9 cellular contexts compared by ENCODE assay signal in the genomic region with DNA sequence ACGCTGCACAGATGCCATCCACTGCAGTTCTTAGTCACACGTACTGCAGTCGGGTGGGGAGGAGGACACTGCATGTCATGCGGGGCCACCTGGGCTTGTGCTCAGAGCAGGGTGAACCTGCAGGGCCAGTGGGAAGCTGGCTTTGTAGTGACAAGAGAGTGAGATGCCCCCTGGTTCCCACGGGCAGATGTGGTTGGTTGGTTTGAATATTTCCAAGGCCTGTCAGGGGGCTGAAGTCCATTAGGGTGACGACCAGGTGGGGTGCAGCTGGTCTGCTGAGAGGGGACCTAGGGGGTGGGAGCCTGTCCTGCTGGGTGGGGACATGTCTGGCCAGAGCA. TPM values are rescaled to one million over a fixed set of nuclear protein-coding genes. Genes with fewer than 3 reads are reported as not detected.
DNase-seq lines count a peak whose midpoint lies in the region; ATAC-seq, FAIRE-seq and TF ChIP-seq lines count a peak whose summit lies in the region.
"Had no signal": no experiment of that assay in that cellular context is flagged by ENCODE, and none has a peak within 500 bp of the region (broad histone marks: within the 10 kb centered on the region; RNA-seq: fewer than 3 reads in every experiment).

No MANE protein-coding gene starts in this region.

- CTCF ChIA-PET in A549 (lab: Yijun Ruan, JAX) (interaction anchor here (0.6 to 11.2 kb wide), 16 partner anchors 12 to 152 kb away, joined by 3 to 158 read pairs (median 4); a partner anchor contains a TSS), HEK293 (lab: Yijun Ruan, JAX) (interaction anchor here (0.6 to 2.4 kb wide), 5 partner anchors 9 to 1140 kb away, joined by 3 to 14 read pairs (median 3); a partner anchor contains a TSS), K562 (lab: Yijun Ruan, JAX; ENCODE audit: low intra/inter-chr PET ratio) (interaction anchor here (0.6 kb wide), 1 partner anchor 90 kb away, joined by 4 read pairs; no protein-coding TSS in a partner anchor)

- BruUV-seq in K562 (replicated peaks; lab: Mats Ljungman, UMichigan): no TSS peak

- POLR2A ChIA-PET in A549 (lab: Yijun Ruan, JAX) (interaction anchor here (1.8 to 4.1 kb wide), 4 partner anchors 11 to 23 kb away, joined by 10 to 64 read pairs (median 28); a partner anchor contains a TSS), HEK293 (lab: Yijun Ruan, JAX) (interaction anchor here (1.7 to 2.3 kb wide), 3 partner anchors 10 to 20 kb away, joined by 5 to 38 read pairs (median 16); a partner anchor contains a TSS), K562 (lab: Yijun Ruan, JAX) (interaction anchor here (0.6 to 2.6 kb wide), 10 partner anchors 9 to 724 kb away, joined by 3 to 32 read pairs (median 6); a partner anchor contains a TSS)

- peak overlapping the region; percentile 76 for H2AFZ ChIP-seq in K562 (ENCODE audit: low read depth, low read length)

- peak overlapping the region; percentile 95 to 97 for H3K27ac ChIP-seq in A549
- H3K27ac ChIP-seq in HEK293 (ENCODE audit: extremely low read depth, low read depth, low read length): peak overlapping the region; percentile 88; the same call in 1 of the 2 replicates
- peak overlapping the region; percentile 86; the same call in 1 of the 3 replicates for H3K27ac ChIP-seq in K562 (ENCODE audit: extremely low read depth, low read depth, low read length)
- peak overlapping the region; percentile 88 to 89 for H3K27ac ChIP-seq in mucosa of rectum (ENCODE audit: low read depth in 2 of 2, low read length in 2 of 2)
- no peak overlapping the region for H3K27ac ChIP-seq in vagina

- TF ChIP-seq POLR2A in A549 (IDR thresholded peaks at IDR 0.05; ENCODE audit: low read length) (no peak), K562 (conservative IDR thresholded peaks at IDR 0.05) (no peak), vagina (IDR thresholded peaks at IDR 0.05) (no peak)

- H3K4me3 ChIP-seq in A549 (peak overlapping the region; percentile 76), HEK293 (ENCODE audit: low read depth, low read length) (no peak overlapping the region), K562 (peak overlapping the region; percentile 53; the same call in 1 of the 2 replicates), mucosa of rectum (ENCODE audit: low read length in 2 of 2) (peak overlapping the region in 1 of 2 donors; percentile 82), vagina (peak overlapping the region in 1 of 2 donors; percentile 76)

- H3K9me1 ChIP-seq in K562 (ENCODE audit: control insufficient read depth, insufficient read depth, low read length): no peaks in the 10 kb centered on the region

- no peak for TF ChIP-seq CTCF in A549 (IDR thresholded peaks at IDR 0.05)
- TF ChIP-seq CTCF in HEK293 (tag by site-specific recombination; IDR thresholded peaks at IDR 0.05): no peak
- TF ChIP-seq CTCF in K562 (IDR thresholded peaks at IDR 0.05 in 2 of 3, conservative IDR thresholded peaks at IDR 0.05 in 1 of 3; ENCODE audit: insufficient read depth in 2 of 3, low read depth in 1 of 3, low read length in 3 of 3): no peak
- no peak for TF ChIP-seq CTCF in vagina (IDR thresholded peaks at IDR 0.05)

- no peak for ATAC-seq in A549
- no peak for ATAC-seq in K562
- ATAC-seq in GM18498 (IDR thresholded peaks at IDR 0.05; ENCODE audit: unreplicated experiment): no peak

- H4K20me1 ChIP-seq in K562 (replicated peaks; ENCODE audit: control insufficient read depth, insufficient read depth, low read length): peaks cover 4% of the 10 kb centered on the region; the same call in 1 of the 2 replicates

- H3K9me3 ChIP-seq in A549 (no peaks in the 10 kb centered on the region), HEK293 (ENCODE audit: control insufficient read depth, insufficient read depth, low read depth, low read length) (no peaks in the 10 kb centered on the region), K562 (replicated peaks; ENCODE audit: control insufficient read depth, insufficient read depth, low read depth, low read length) (no peaks in the 10 kb centered on the region), mucosa of rectum (ENCODE audit: control insufficient read depth in 2 of 2, low read length in 2 of 2) (no peaks in the 10 kb centered on the region), vagina (no peaks in the 10 kb centered on the region)

- no peaks in the 10 kb centered on the region for H3K36me3 ChIP-seq in HEK293 (ENCODE audit: control insufficient read depth in 2 of 2, insufficient read depth in 1 of 2, low read length in 2 of 2)
- H3K36me3 ChIP-seq in K562 (ENCODE audit: control insufficient read depth, insufficient read depth, low read length): no peaks in the 10 kb centered on the region
- no peaks in the 10 kb centered on the region for H3K36me3 ChIP-seq in mucosa of rectum (ENCODE audit: control insufficient read depth in 2 of 2, insufficient read depth in 2 of 2, low read length in 2 of 2)
- H3K36me3 ChIP-seq in vagina: no peaks in the 10 kb centered on the region

- H3K9ac ChIP-seq in K562 (ENCODE audit: insufficient read depth in 1 of 2, low read depth in 2 of 2, low read length in 2 of 2) (peak overlapping the region; percentile 78 to 92; a peak in 3 of 4 replicates), mucosa of rectum (ENCODE audit: low read depth in 1 of 2, low read length in 2 of 2) (peak overlapping the region in 1 of 2 donors; percentile 87)

- H3K4me1 ChIP-seq in A549: peaks cover 7% of the 10 kb centered on the region
- no peaks in the 10 kb centered on the region for H3K4me1 ChIP-seq in HEK293 (ENCODE audit: control insufficient read depth, insufficient read depth, low read length)
- H3K4me1 ChIP-seq in K562 (replicated peaks in 1 of 2; ENCODE audit: control insufficient read depth in 2 of 2, insufficient read depth in 2 of 2, low read length in 2 of 2): peaks cover 0 to 54% of the 10 kb centered on the region in 2 experiments; a peak in 2 of 5 replicates
- H3K4me1 ChIP-seq in mucosa of rectum (ENCODE audit: control insufficient read depth in 2 of 2, insufficient read depth in 2 of 2, low read length in 2 of 2): peaks cover 20 to 21% of the 10 kb centered on the region in 2 donors
- H3K4me1 ChIP-seq in vagina: peaks cover 28% of the 10 kb centered on the region

- no peak for DNase-seq in A549 (ENCODE audit: low read depth in 1 of 2, low spot score in 1 of 2)
- no peak for DNase-seq in K562 (ENCODE audit: extremely low read depth in 1 of 4, low spot score in 3 of 4)
- no peak for DNase-seq in NCI-H526 treated with DMSO at 0.1 percent for 48 hours (lab: John Stamatoyannopoulos, UW)
- DNase-seq in vagina (ENCODE audit: extremely low spot score in 2 of 2): no peak
- DNase-seq in OCI-M2 (lab: John Stamatoyannopoulos, UW; ENCODE audit: unreplicated experiment): no peak

- intact Hi-C loops in K562 (cut with micrococcal nuclease): no loop called here
- intact Hi-C loops in vagina (cut with DNase I): no loop called here

- H3K27me3 ChIP-seq in K562 (ENCODE audit: control insufficient read depth in 2 of 2, insufficient read depth in 2 of 2, low read length in 2 of 2) (no peaks in the 10 kb centered on the region), mucosa of rectum (ENCODE audit: control insufficient read depth in 2 of 2, insufficient read depth in 2 of 2, low read length in 2 of 2) (no peaks in the 10 kb centered on the region), vagina (no peaks in the 10 kb centered on the region)

- 85% methylated on average over 6 of the region's 6 CpGs for WGBS in A549 (ENCODE audit: missing lambda C conversion rate)
- 74% methylated on average over 6 of the region's 6 CpGs for WGBS in K562 (ENCODE audit: insufficient coverage, low coverage, missing lambda C conversion rate)

- H3K4me2 ChIP-seq in A549 (peak overlapping the region; percentile 91), K562 (ENCODE audit: insufficient read depth, low read length) (peak overlapping the region; percentile 99; the same call in 1 of the 2 replicates)

- H3K79me2 ChIP-seq in K562 (ENCODE audit: control insufficient read depth, insufficient read depth, low read length): no peaks in the 10 kb centered on the region

- TF ChIP-seq EP300 in A549 (IDR thresholded peaks at IDR 0.05) (no peak), K562 (IDR thresholded peaks at IDR 0.05; ENCODE audit: low read length) (no peak)

- in situ Hi-C loops in K562 (cut with MboI): no loop called here

- FAIRE-seq in A549 (lab: Jason Lieb, UNC): no peak
- no peak for FAIRE-seq in K562 (lab: Jason Lieb, UNC)
- FAIRE-seq: colon had no signal

- TF ChIP-seq RAD21 in A549 (conservative IDR thresholded peaks at IDR 0.05 in 1 of 2, IDR thresholded peaks at IDR 0.05 in 1 of 2) (no peak), K562 (CRISPR knock-in tag; conservative IDR thresholded peaks at IDR 0.05 in 1 of 2, IDR thresholded peaks at IDR 0.05 in 1 of 2) (no peak)

RNA-seq across cellular contexts. Expression of a gene that starts 14.3 kb away (rescaled TPM):
- 0.72 and 1.8 TPM in 2 replicates for polyA plus RNA-seq in A549 (2011; rRNA removed)
- 0.79 and 1.8 TPM in 2 replicates for polyA plus RNA-seq in A549 (2012; cell fraction: cytosol; rRNA removed)
- polyA plus RNA-seq in A549 (2012; cell fraction: nucleus; rRNA removed): 2.2 and 2.3 TPM in 2 replicates
- 5.9 to 6.2 TPM (median 6.1 TPM) in 3 replicates for polyA plus RNA-seq in A549 (2017; fragmentation: RNase III; extraction: RNeasy Plus Mini Kit Qiagen cat#74134 plus additional on column Dnase treatment)
- polyA minus RNA-seq in A549 (2011; rRNA and poly(A)+ RNA removed): 2.4 and 3.4 TPM in 2 replicates
- 3.3 and 8.4 TPM in 2 replicates for total RNA-seq in K562 (2011; cell fraction: chromatin; rRNA removed; ENCODE audit: low replicate concordance)
- 6.6 and 7.7 TPM in 2 replicates for total RNA-seq in K562 (2011; cell fraction: nucleolus; rRNA removed)
- 4.5 and 4.7 TPM in 2 replicates for total RNA-seq in K562 (2011; cell fraction: nucleoplasm; rRNA removed)
- total RNA-seq in K562 (2014; rRNA removed): 2.7 and 3.2 TPM in 2 replicates
- total RNA-seq in K562 (2014; rRNA removed; fragmentation: Illumina TruSeq; extraction: Trizol): 0.61 and 0.84 TPM in 2 replicates
- total RNA-seq in K562 (2015; rRNA removed; fragmentation: Illumina TruSeq; extraction: Trizol): 1.8 and 2.1 TPM in 2 replicates
- 9.3 and 10.0 TPM in 2 replicates for total RNA-seq in K562 (2021)
- 0.74 and 1.2 TPM in 2 replicates for polyA plus RNA-seq in K562 (2011; rRNA removed)
- polyA plus RNA-seq in K562 (2011; cell fraction: cytosol; rRNA removed): 0.93 and 2.0 TPM in 2 replicates
- 3.5 and 6.9 TPM in 2 replicates for polyA plus RNA-seq in K562 (2011; cell fraction: nucleus; rRNA removed)
- polyA plus RNA-seq in K562 (2012): 6.1 and 13.6 TPM in 2 replicates
- polyA plus RNA-seq in K562 (2014; fragmentation: Illumina TruSeq; extraction: Trizol): 1.8 and 5.0 TPM in 2 replicates
- polyA plus RNA-seq in K562 (2014; fragmentation: Nextera tagmentation; extraction: Ambion mirVana): under 1 TPM; 0.49 to 0.62 TPM
- polyA plus RNA-seq in K562 (2014; rRNA removed): 3.1 and 3.2 TPM in 2 replicates
- polyA minus RNA-seq in K562 (2011; rRNA and poly(A)+ RNA removed): 0.88 and 0.99 TPM in 2 replicates
- 3.6 and 7.0 TPM in 2 replicates for polyA minus RNA-seq in K562 (2011; cell fraction: cytosol; rRNA and poly(A)+ RNA removed)
- polyA minus RNA-seq in K562 (2011; cell fraction: nucleus; rRNA and poly(A)+ RNA removed): 3.0 and 3.4 TPM in 2 replicates
- 7.6 TPM for total RNA-seq in vagina

RNA-seq across cellular contexts. Expression of a gene that starts 36.8 kb away (rescaled TPM):
- 3.1 and 4.3 TPM in 2 replicates for polyA plus RNA-seq in A549 (2011; rRNA removed)
- polyA plus RNA-seq in A549 (2012; cell fraction: cytosol; rRNA removed): 14.1 and 22.4 TPM in 2 replicates
- polyA plus RNA-seq in A549 (2012; cell fraction: nucleus; rRNA removed): 19.0 and 35.0 TPM in 2 replicates
- polyA plus RNA-seq in A549 (2017; fragmentation: RNase III; extraction: RNeasy Plus Mini Kit Qiagen cat#74134 plus additional on column Dnase treatment): 8.5 to 9.6 TPM (median 9.2 TPM) in 3 replicates
- 2.6 and 3.3 TPM in 2 replicates for polyA minus RNA-seq in A549 (2011; rRNA and poly(A)+ RNA removed)
- total RNA-seq in K562 (2011; cell fraction: chromatin; rRNA removed; ENCODE audit: low replicate concordance): 3.9 and 8.4 TPM in 2 replicates
- total RNA-seq in K562 (2011; cell fraction: nucleolus; rRNA removed): 8.7 and 9.3 TPM in 2 replicates
- total RNA-seq in K562 (2011; cell fraction: nucleoplasm; rRNA removed): 3.0 and 3.1 TPM in 2 replicates
- 11.8 and 14.2 TPM in 2 replicates for total RNA-seq in K562 (2014; rRNA removed)
- total RNA-seq in K562 (2014; rRNA removed; fragmentation: Illumina TruSeq; extraction: Trizol): 1.9 and 2.4 TPM in 2 replicates
- total RNA-seq in K562 (2015; rRNA removed; fragmentation: Illumina TruSeq; extraction: Trizol): 5.1 and 5.4 TPM in 2 replicates
- 9.4 and 10.1 TPM in 2 replicates for total RNA-seq in K562 (2021)
- polyA plus RNA-seq in K562 (2011; rRNA removed): 3.6 and 4.7 TPM in 2 replicates
- polyA plus RNA-seq in K562 (2011; cell fraction: cytosol; rRNA removed): 6.0 and 16.0 TPM in 2 replicates
- polyA plus RNA-seq in K562 (2011; cell fraction: nucleus; rRNA removed): 6.6 and 12.0 TPM in 2 replicates
- 6.3 and 12.0 TPM in 2 replicates for polyA plus RNA-seq in K562 (2012)
- polyA plus RNA-seq in K562 (2014; fragmentation: Illumina TruSeq; extraction: Trizol): 3.3 and 5.0 TPM in 2 replicates
- polyA plus RNA-seq in K562 (2014; fragmentation: Nextera tagmentation; extraction: Ambion mirVana): not detected
- polyA plus RNA-seq in K562 (2014; rRNA removed): 8.3 and 8.7 TPM in 2 replicates
- 0.81 and 2.0 TPM in 2 replicates for polyA minus RNA-seq in K562 (2011; rRNA and poly(A)+ RNA removed)
- polyA minus RNA-seq in K562 (2011; cell fraction: cytosol; rRNA and poly(A)+ RNA removed): 4.6 and 6.7 TPM in 2 replicates
- 1.9 and 2.6 TPM in 2 replicates for polyA minus RNA-seq in K562 (2011; cell fraction: nucleus; rRNA and poly(A)+ RNA removed)
- 14.2 TPM for total RNA-seq in vagina

RNA-seq across cellular contexts. Expression of a gene that starts 38.8 kb away (rescaled TPM):
- 1.3 and 1.6 TPM in 2 replicates for polyA plus RNA-seq in A549 (2011; rRNA removed)
- polyA plus RNA-seq in A549 (2012; cell fraction: cytosol; rRNA removed): 0.63 and 1.1 TPM in 2 replicates
- polyA plus RNA-seq in A549 (2012; cell fraction: nucleus; rRNA removed): 1.1 and 1.3 TPM in 2 replicates
- polyA plus RNA-seq in A549 (2017; fragmentation: RNase III; extraction: RNeasy Plus Mini Kit Qiagen cat#74134 plus additional on column Dnase treatment): 0.20 to 0.34 TPM (median 0.31 TPM) in 3 replicates
- polyA minus RNA-seq in A549 (2011; rRNA and poly(A)+ RNA removed): 3.2 and 4.6 TPM in 2 replicates
- total RNA-seq in K562 (2011; cell fraction: chromatin; rRNA removed; ENCODE audit: low replicate concordance): 0.81 and 1.4 TPM in 2 replicates
- total RNA-seq in K562 (2011; cell fraction: nucleolus; rRNA removed): 1.3 and 1.8 TPM in 2 replicates
- 0.73 and 2.6 TPM in 2 replicates for total RNA-seq in K562 (2011; cell fraction: nucleoplasm; rRNA removed)
- total RNA-seq in K562 (2014; rRNA removed): 0.45 TPM in 1 of 2 replicates, not detected in the other
- total RNA-seq in K562 (2014; rRNA removed; fragmentation: Illumina TruSeq; extraction: Trizol): 0.15 and 0.54 TPM in 2 replicates
- total RNA-seq in K562 (2015; rRNA removed; fragmentation: Illumina TruSeq; extraction: Trizol): 0.23 TPM in 1 of 2 replicates, not detected in the other
- 0.22 TPM in 1 of 2 replicates, not detected in the other for total RNA-seq in K562 (2021)
- polyA plus RNA-seq in K562 (2011; rRNA removed): 0.46 TPM in 2 replicates
- polyA plus RNA-seq in K562 (2011; cell fraction: cytosol; rRNA removed): 1.1 and 1.3 TPM in 2 replicates
- 0.57 and 1.0 TPM in 2 replicates for polyA plus RNA-seq in K562 (2011; cell fraction: nucleus; rRNA removed)
- 0.08 and 0.11 TPM in 2 replicates for polyA plus RNA-seq in K562 (2012)
- polyA plus RNA-seq in K562 (2014; fragmentation: Illumina TruSeq; extraction: Trizol): 0.30 and 0.61 TPM in 2 replicates
- not detected for polyA plus RNA-seq in K562 (2014; fragmentation: Nextera tagmentation; extraction: Ambion mirVana)
- polyA plus RNA-seq in K562 (2014; rRNA removed): 0.12 and 0.25 TPM in 2 replicates
- 0.84 and 2.9 TPM in 2 replicates for polyA minus RNA-seq in K562 (2011; rRNA and poly(A)+ RNA removed)
- polyA minus RNA-seq in K562 (2011; cell fraction: cytosol; rRNA and poly(A)+ RNA removed): 2.0 TPM in 1 of 2 replicates, not detected in the other
- polyA minus RNA-seq in K562 (2011; cell fraction: nucleus; rRNA and poly(A)+ RNA removed): 0.44 TPM in 1 of 2 replicates, not detected in the other
- total RNA-seq in vagina: not detected

RNA-seq across cellular contexts. Expression of a gene that starts 50.1 kb away (rescaled TPM):
- polyA plus RNA-seq in A549 (2011; rRNA removed): 0.08 and 0.09 TPM in 2 replicates
- polyA plus RNA-seq in A549 (2012; cell fraction: cytosol; rRNA removed): not detected in 2 replicates
- 0.12 TPM in 1 of 2 replicates, not detected in the other for polyA plus RNA-seq in A549 (2012; cell fraction: nucleus; rRNA removed)
- polyA plus RNA-seq in A549 (2017; fragmentation: RNase III; extraction: RNeasy Plus Mini Kit Qiagen cat#74134 plus additional on column Dnase treatment): not detected in 3 replicates
- not detected in 2 replicates for polyA minus RNA-seq in A549 (2011; rRNA and poly(A)+ RNA removed)
- total RNA-seq in K562 (2011; cell fraction: chromatin; rRNA removed; ENCODE audit: low replicate concordance): not detected in 2 replicates
- 0.17 TPM in 1 of 2 replicates, not detected in the other for total RNA-seq in K562 (2011; cell fraction: nucleolus; rRNA removed)
- 0.37 TPM in 1 of 2 replicates, not detected in the other for total RNA-seq in K562 (2011; cell fraction: nucleoplasm; rRNA removed)
- not detected in 2 replicates for total RNA-seq in K562 (2014; rRNA removed)
- not detected in 2 replicates for total RNA-seq in K562 (2014; rRNA removed; fragmentation: Illumina TruSeq; extraction: Trizol)
- not detected in 2 replicates for total RNA-seq in K562 (2015; rRNA removed; fragmentation: Illumina TruSeq; extraction: Trizol)
- 0.16 and 0.22 TPM in 2 replicates for total RNA-seq in K562 (2021)
- not detected in 2 replicates for polyA plus RNA-seq in K562 (2011; rRNA removed)
- polyA plus RNA-seq in K562 (2011; cell fraction: cytosol; rRNA removed): 0.03 TPM in 1 of 2 replicates, not detected in the other
- polyA plus RNA-seq in K562 (2011; cell fraction: nucleus; rRNA removed): 0.10 TPM in 1 of 2 replicates, not detected in the other
- polyA plus RNA-seq in K562 (2012): 0.14 TPM in 1 of 2 replicates, not detected in the other
- polyA plus RNA-seq in K562 (2014; fragmentation: Illumina TruSeq; extraction: Trizol): not detected in 2 replicates
- polyA plus RNA-seq in K562 (2014; fragmentation: Nextera tagmentation; extraction: Ambion mirVana): not detected
- not detected in 2 replicates for polyA plus RNA-seq in K562 (2014; rRNA removed)
- not detected in 2 replicates for polyA minus RNA-seq in K562 (2011; rRNA and poly(A)+ RNA removed)
- not detected in 2 replicates for polyA minus RNA-seq in K562 (2011; cell fraction: cytosol; rRNA and poly(A)+ RNA removed)
- not detected in 2 replicates for polyA minus RNA-seq in K562 (2011; cell fraction: nucleus; rRNA and poly(A)+ RNA removed)
- not detected for total RNA-seq in vagina
